In genomic region chr9:33374634-33375237, GRCh38 we compare ENCODE assay signal across 8 cellular contexts. TPM values are rescaled to one million over a fixed set of nuclear protein-coding genes. Genes with fewer than 3 reads are reported as not detected.
DNase-seq lines count a peak whose midpoint lies in the region; TF ChIP-seq lines count a peak whose summit lies in the region.

No MANE protein-coding gene starts in this region.

- TF ChIP-seq CTCF in AG09319 (IDR thresholded peaks at IDR 0.05; ENCODE audit: low read depth, low read length) (peak; percentile 94), glutamatergic neuron (IDR thresholded peaks at IDR 0.05; ENCODE audit: partially characterized antibody, unreplicated experiment) (peak; percentile 85), parathyroid adenoma (IDR thresholded peaks at IDR 0.05) (peak; percentile 74), tibial nerve (IDR thresholded peaks at IDR 0.05) (peak; percentile 78 to 87 (median 82))

- DNase-seq in AG09319 (ENCODE audit: extremely low read depth, low read depth), result peak; percentile 44
- DNase-seq in GM19238 (ENCODE audit: insufficient read length, low spot score), result peak; percentile 56
- peak; percentile 81 to 87 for DNase-seq in Kasumi-1 (lab: John Stamatoyannopoulos, UW)
- DNase-seq in SK-N-MC (ENCODE audit: low read depth, low spot score), result peak; percentile 30
- DNase-seq in glutamatergic neuron, result peak; percentile 74
- peak; percentile 67 to 87 for DNase-seq in tibial nerve (ENCODE audit: low spot score in 2 of 2)

- no peak overlapping the region for H3K9ac ChIP-seq in SK-N-MC (ENCODE audit: insufficient read length)
- no peak overlapping the region for H3K9ac ChIP-seq in parathyroid adenoma

- H3K9me3 ChIP-seq in SK-N-MC (ENCODE audit: low read depth, low read length), result no peaks in the 10 kb centered on the region
- H3K9me3 ChIP-seq in parathyroid adenoma (ENCODE audit: control insufficient read depth, low read length), result no peaks in the 10 kb centered on the region
- no peaks in the 10 kb centered on the region for H3K9me3 ChIP-seq in tibial nerve

- H3K4me1 Mint-ChIP-seq in activated naive CD4-positive, alpha-beta T cell treated with anti-CD3 and anti-CD28 coated beads, Interleukin-2, amount 50 U/mL, for 24 hours, result peaks cover 15% of the 10 kb centered on the region
- peaks cover 20% of the 10 kb centered on the region for H3K4me1 Mint-ChIP-seq in glutamatergic neuron (ENCODE audit: low read depth, unreplicated experiment)

- peak overlapping the region; percentile 52 for H3K4me3 Mint-ChIP-seq in activated naive CD4-positive, alpha-beta T cell treated with anti-CD3 and anti-CD28 coated beads, Interleukin-2, amount 50 U/mL, for 24 hours
- H3K4me3 Mint-ChIP-seq in glutamatergic neuron (ENCODE audit: unreplicated experiment), result peak overlapping the region; percentile 23

- peaks cover 5% of the 10 kb centered on the region for H3K36me3 Mint-ChIP-seq in activated naive CD4-positive, alpha-beta T cell treated with anti-CD3 and anti-CD28 coated beads, Interleukin-2, amount 50 U/mL, for 24 hours
- H3K36me3 Mint-ChIP-seq in glutamatergic neuron (ENCODE audit: unreplicated experiment), result no peaks in the 10 kb centered on the region

- H3K79me2 ChIP-seq in parathyroid adenoma, result no peaks in the 10 kb centered on the region

- H3K9me3 Mint-ChIP-seq in activated naive CD4-positive, alpha-beta T cell treated with anti-CD3 and anti-CD28 coated beads, Interleukin-2, amount 50 U/mL, for 24 hours, result no peaks in the 10 kb centered on the region
- peaks cover 7% of the 10 kb centered on the region for H3K9me3 Mint-ChIP-seq in glutamatergic neuron (ENCODE audit: unreplicated experiment)

- 0 out of 2 replicates have a peak overlapping the region, but pooled peaks have one; percentile 21 for H3K27ac ChIP-seq in SK-N-MC
- H3K27ac ChIP-seq in parathyroid adenoma, result peak overlapping the region; percentile 53
- peak overlapping the region in 1 of 4 donors; percentile 3 for H3K27ac ChIP-seq in tibial nerve

- no peak for TF ChIP-seq POLR2A in tibial nerve (IDR thresholded peaks at IDR 0.05)

- H2AFZ ChIP-seq in parathyroid adenoma, result peak overlapping the region; percentile 58

- H3K4me1 ChIP-seq in parathyroid adenoma (peaks cover 25% of the 10 kb centered on the region), tibial nerve (peaks cover 0 to 7% (median 2%) of the 10 kb centered on the region in 4 donors)

- H3K27me3 ChIP-seq in parathyroid adenoma (ENCODE audit: control insufficient read depth, insufficient read depth, low read length) (no peaks in the 10 kb centered on the region), tibial nerve (no peaks in the 10 kb centered on the region)

- H3K36me3 ChIP-seq in SK-N-MC (ENCODE audit: insufficient read depth, low read length) (peaks cover 13% of the 10 kb centered on the region; the same call in 1 of the 2 replicates), parathyroid adenoma (ENCODE audit: control insufficient read depth, insufficient read depth, low read length) (no peaks in the 10 kb centered on the region), tibial nerve (peaks cover 3 to 39% (median 6%) of the 10 kb centered on the region in 3 donors)

- no peak overlapping the region for H3K27ac Mint-ChIP-seq in activated naive CD4-positive, alpha-beta T cell treated with anti-CD3 and anti-CD28 coated beads, Interleukin-2, amount 50 U/mL, for 24 hours
- peak overlapping the region; percentile 75 for H3K27ac Mint-ChIP-seq in glutamatergic neuron (ENCODE audit: unreplicated experiment)

- H3K4me2 ChIP-seq in parathyroid adenoma (ENCODE audit: low read length), result no peak overlapping the region

- 61 to 62% methylated on average over 6 of the region's 6 CpGs for WGBS in tibial nerve, 2 donors

- no peaks in the 10 kb centered on the region for H3K27me3 Mint-ChIP-seq in activated naive CD4-positive, alpha-beta T cell treated with anti-CD3 and anti-CD28 coated beads, Interleukin-2, amount 50 U/mL, for 24 hours
- H3K27me3 Mint-ChIP-seq in glutamatergic neuron (ENCODE audit: unreplicated experiment), result peaks cover 5% of the 10 kb centered on the region

- TF ChIP-seq EP300 in tibial nerve (IDR thresholded peaks at IDR 0.05), result peak in 1 of 2 donors; percentile 22

- H3K4me3 ChIP-seq in SK-N-MC (no peak overlapping the region), parathyroid adenoma (ENCODE audit: low read depth, low read length) (no peak overlapping the region), tibial nerve (peak overlapping the region in 2 of 4 donors; percentile 14 to 23)

RNA-seq across cellular contexts. Expression of gene AQP7, which starts 27.6 kb away (rescaled TPM):
- total RNA-seq in glutamatergic neuron (ENCODE audit: unreplicated experiment) (not detected), tibial nerve (10 to 100 TPM; 14.1 to 51.6 (median 31.0) TPM)

Comparison
In these comparisons a context has a peak if more than half of its experiments do, and no peak if none do; other contexts are left out.
1. DNase-seq: peak in every context shown above with its lines; median percentile 84 in Kasumi-1; 77 in tibial nerve; 74 in glutamatergic neuron; 56 in GM19238; 44 in AG09319; 30 in SK-N-MC.
2. RNA of gene AQP7, which starts 27.6 kb away (total RNA-seq): 14.1 to 51.6 TPM in tibial nerve; not detected in glutamatergic neuron (single experiment); every median in the first group is over 10 times any median in the second.
3. Peak in every context shown above with its lines, with median percentiles within 50 percentile points of each other: CTCF ChIP-seq.